In the genomic region with DNA sequence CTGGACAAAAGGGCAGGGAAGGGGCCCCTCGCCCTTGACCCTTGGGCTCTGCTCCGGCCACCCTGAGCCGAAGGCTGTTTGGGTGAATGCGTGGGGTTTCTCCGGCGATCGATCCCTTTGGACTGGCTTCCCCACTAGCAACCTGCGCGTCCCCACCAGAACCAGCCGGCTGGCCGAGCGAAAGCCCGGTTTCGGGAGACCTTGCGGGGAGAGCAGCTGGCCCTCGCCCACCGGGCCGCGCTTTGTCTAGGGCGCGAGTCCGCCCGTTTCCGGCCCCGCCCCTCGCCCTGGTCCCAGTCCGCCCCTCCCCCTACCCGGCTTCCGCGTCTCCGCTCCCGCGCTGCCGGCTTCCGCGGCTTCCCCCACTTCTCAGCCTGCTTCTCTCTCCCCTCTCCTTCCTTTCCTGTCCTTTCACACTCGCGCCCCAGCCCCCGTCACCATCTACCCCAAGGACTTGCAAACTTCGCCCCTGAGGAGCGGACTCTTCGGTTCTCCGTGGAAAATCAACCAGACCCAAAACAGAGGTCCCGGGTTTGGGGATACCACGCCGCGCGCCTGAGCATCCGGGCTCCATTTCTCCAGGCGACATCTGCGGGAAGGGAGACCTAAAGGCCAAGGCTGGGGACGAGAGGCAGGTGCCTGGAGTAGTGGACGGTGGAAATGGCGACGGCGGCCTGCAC, we compare ENCODE assay signal across 8 cellular contexts. TPM values are rescaled to one million over a fixed set of nuclear protein-coding genes. Genes with fewer than 3 reads are reported as not detected.
A peak's percentile ranks its signal among the peaks of the same experiment; 100 is the strongest.
DNase-seq lines count a peak whose midpoint lies in the region; ATAC-seq lines count a peak whose summit lies in the region.

No MANE protein-coding gene starts in this region.

- H3K9me3 Mint-ChIP-seq in CD4-positive, alpha-beta memory T cell, result peaks cover 0 to 14% (median 2%) of the 10 kb centered on the region in 8 donors
- no peaks in the 10 kb centered on the region for H3K9me3 Mint-ChIP-seq in activated naive CD8-positive, alpha-beta T cell treated with anti-CD3 and anti-CD28 coated beads, Interleukin-2, amount 10 ng/mL, durations not matched to agents 7 days and 5 days

- no peaks in the 10 kb centered on the region for H3K36me3 ChIP-seq in CD4-positive, alpha-beta memory T cell (ENCODE audit: insufficient read depth, low read length)

- POLR2A ChIA-PET in CD4-positive, alpha-beta memory T cell (lab: Charles Lee; ENCODE audit: partially characterized antibody), result no interaction called here
- POLR2A ChIA-PET in activated naive CD8-positive, alpha-beta T cell treated with anti-CD3 and anti-CD28 coated beads, Interleukin-2, amount 10 ng/mL, durations not matched to agents 7 days and 5 days (lab: Charles Lee), result no interaction called here

- intact Hi-C loops in CD4-positive, alpha-beta memory T cell (cut with micrococcal nuclease), result no loop called here
- intact Hi-C loops in left colon (cut with DNase I, micrococcal nuclease), result no loop called here

- no peaks in the 10 kb centered on the region for H3K36me3 Mint-ChIP-seq in CD4-positive, alpha-beta memory T cell
- H3K36me3 Mint-ChIP-seq in activated naive CD8-positive, alpha-beta T cell treated with anti-CD3 and anti-CD28 coated beads, Interleukin-2, amount 10 ng/mL, durations not matched to agents 7 days and 5 days, result no peaks in the 10 kb centered on the region

- no peak overlapping the region for H3K27ac ChIP-seq in CD4-positive, alpha-beta memory T cell (ENCODE audit: low read depth, low read length)

- peak; percentile 47 for ATAC-seq in activated naive CD8-positive, alpha-beta T cell treated with anti-CD3 and anti-CD28 coated beads, Interleukin-2, amount 10 ng/mL, durations not matched to agents 7 days and 5 days (ENCODE audit: low read depth)
- ATAC-seq in left colon (peak; percentile 92), HG02678 (IDR thresholded peaks at IDR 0.05; ENCODE audit: unreplicated experiment) (no peak)

- H3K27me3 Mint-ChIP-seq in CD4-positive, alpha-beta memory T cell, result peaks cover 56 to 66% of the 10 kb centered on the region in 2 donors
- H3K27me3 Mint-ChIP-seq in activated naive CD8-positive, alpha-beta T cell treated with anti-CD3 and anti-CD28 coated beads, Interleukin-2, amount 10 ng/mL, durations not matched to agents 7 days and 5 days, result peaks cover 92% of the 10 kb centered on the region

- H3K27ac Mint-ChIP-seq in CD4-positive, alpha-beta memory T cell, result no peak overlapping the region
- H3K27ac Mint-ChIP-seq in activated naive CD8-positive, alpha-beta T cell treated with anti-CD3 and anti-CD28 coated beads, Interleukin-2, amount 10 ng/mL, durations not matched to agents 7 days and 5 days, result peak overlapping the region; percentile 49

- CTCF ChIA-PET in CD4-positive, alpha-beta memory T cell (lab: Charles Lee; ENCODE audit: partially characterized antibody), result interaction anchor here (1.5 kb wide), 1 partner anchor 16 kb away, joined by 3 read pairs; no protein-coding TSS in a partner anchor

- H3K9me3 ChIP-seq in CD4-positive, alpha-beta memory T cell (ENCODE audit: control insufficient read depth in 1 of 2, low read length in 2 of 2), result no peaks in the 10 kb centered on the region

- DNase-seq in CD4-positive, alpha-beta memory T cell, result no peak
- peak; percentile 52 for DNase-seq in KBM-7
- DNase-seq in activated naive CD8-positive, alpha-beta T cell treated with anti-CD3 and anti-CD28 coated beads, Interleukin-2, amount 10 ng/mL, durations not matched to agents 7 days and 5 days, result peak; percentile 66
- DNase-seq in left colon, result peak in 1 of 2 donors; percentile 68
- DNase-seq in stimulated activated CD8-positive, alpha-beta memory T cell treated with anti-CD3 and anti-CD28 coated beads, Interleukin-4, amount 100 ng/mL, for 24 hours (ENCODE audit: low read depth), result peak; percentile 23
- DNase-seq in SK-N-DZ (ENCODE audit: low spot score), result no peak
- DNase-seq in T1000 (lab: John Stamatoyannopoulos, UW), result no peak

- H3K4me1 Mint-ChIP-seq in CD4-positive, alpha-beta memory T cell, result peaks cover 15 to 31% (median 23%) of the 10 kb centered on the region in 4 donors
- peaks cover 19% of the 10 kb centered on the region for H3K4me1 Mint-ChIP-seq in activated naive CD8-positive, alpha-beta T cell treated with anti-CD3 and anti-CD28 coated beads, Interleukin-2, amount 10 ng/mL, durations not matched to agents 7 days and 5 days

- H3K4me1 ChIP-seq in CD4-positive, alpha-beta memory T cell (ENCODE audit: insufficient read depth, low read length), result peaks cover 29% of the 10 kb centered on the region

- peaks cover 65% of the 10 kb centered on the region for H3K27me3 ChIP-seq in CD4-positive, alpha-beta memory T cell (ENCODE audit: insufficient read depth, low read length)

- in situ Hi-C loops in KBM-7 (cut with MboI; ENCODE audit: low pct_unique_long_range_greater_than_20kb, low sequenced_read_pairs), result no loop called here

- H3K4me3 Mint-ChIP-seq in CD4-positive, alpha-beta memory T cell, result peak overlapping the region; percentile 43 to 88 (median 78)
- H3K4me3 Mint-ChIP-seq in activated naive CD8-positive, alpha-beta T cell treated with anti-CD3 and anti-CD28 coated beads, Interleukin-2, amount 10 ng/mL, durations not matched to agents 7 days and 5 days, result peak overlapping the region; percentile 72

- H3K4me3 ChIP-seq in CD4-positive, alpha-beta memory T cell (ENCODE audit: low read length in 2 of 2), result peak overlapping the region in 1 of 2 donors; percentile 35

RNA-seq across cellular contexts. Expression of a gene that starts 12.7 kb away (rescaled TPM):
- not detected for total RNA-seq in CD4-positive, alpha-beta memory T cell
- polyA plus RNA-seq in CD4-positive, alpha-beta memory T cell, result not detected
- not detected for total RNA-seq in activated naive CD8-positive, alpha-beta T cell treated with anti-CD3 and anti-CD28 coated beads, Interleukin-2, amount 10 ng/mL, durations not matched to agents 7 days and 5 days
- total RNA-seq in left colon, result not detected
- polyA plus RNA-seq in SK-N-DZ (2014; cell fraction: cytosol; rRNA removed), result 9.4 and 12.9 TPM in 2 replicates
- polyA plus RNA-seq in SK-N-DZ (2014; cell fraction: nucleus; rRNA removed), result 16.6 and 16.8 TPM in 2 replicates

RNA-seq across cellular contexts. Expression of a gene that starts 48.0 kb away (rescaled TPM):
- not detected for total RNA-seq in CD4-positive, alpha-beta memory T cell
- not detected for polyA plus RNA-seq in CD4-positive, alpha-beta memory T cell
- total RNA-seq in activated naive CD8-positive, alpha-beta T cell treated with anti-CD3 and anti-CD28 coated beads, Interleukin-2, amount 10 ng/mL, durations not matched to agents 7 days and 5 days, result not detected
- not detected for total RNA-seq in left colon
- 1.7 and 1.8 TPM in 2 replicates for polyA plus RNA-seq in SK-N-DZ (2014; cell fraction: cytosol; rRNA removed)
- 18.6 and 32.4 TPM in 2 replicates for polyA plus RNA-seq in SK-N-DZ (2014; cell fraction: nucleus; rRNA removed)

RNA-seq across cellular contexts. Expression of a gene that starts 52.1 kb away (rescaled TPM):
- not detected for total RNA-seq in CD4-positive, alpha-beta memory T cell
- not detected for polyA plus RNA-seq in CD4-positive, alpha-beta memory T cell
- not detected for total RNA-seq in activated naive CD8-positive, alpha-beta T cell treated with anti-CD3 and anti-CD28 coated beads, Interleukin-2, amount 10 ng/mL, durations not matched to agents 7 days and 5 days
- under 1 TPM in 1 of 2 donors, not detected in 1; 0.22 TPM for total RNA-seq in left colon
- 1.5 and 2.0 TPM in 2 replicates for polyA plus RNA-seq in SK-N-DZ (2014; cell fraction: cytosol; rRNA removed)
- 4.7 and 5.3 TPM in 2 replicates for polyA plus RNA-seq in SK-N-DZ (2014; cell fraction: nucleus; rRNA removed)

Comparison
In these comparisons a context has a peak if more than half of its experiments do, and no peak if none do; other contexts are left out.
1. DNase-seq: peak in KBM-7 (single experiment), activated naive CD8-positive, alpha-beta T cell treated with anti-CD3 and anti-CD28 coated beads, Interleukin-2, amount 10 ng/mL, durations not matched to agents 7 days and 5 days (single experiment) and stimulated activated CD8-positive, alpha-beta memory T cell treated with anti-CD3 and anti-CD28 coated beads, Interleukin-4, amount 100 ng/mL, for 24 hours (single experiment); none in CD4-positive, alpha-beta memory T cell (0 of 5), SK-N-DZ (single experiment) and T1000 (single experiment).